In genomic region chr3:57755368-57756021, GRCh38 we compare ENCODE assay signal across 8 cellular contexts. TPM values are rescaled to one million over a fixed set of nuclear protein-coding genes. Genes with fewer than 3 reads are reported as not detected.
A peak's percentile ranks its signal among the peaks of the same experiment; 100 is the strongest.
DNase-seq lines count a peak whose midpoint lies in the region; ATAC-seq and TF ChIP-seq lines count a peak whose summit lies in the region.

No MANE protein-coding gene starts in this region.

- H3K27ac Mint-ChIP-seq in WTC11 = peak overlapping the region; percentile 93
- H3K27ac Mint-ChIP-seq in naive thymus-derived CD4-positive, alpha-beta T cell = peak overlapping the region; percentile 88 to 96 (median 92)

- peak; percentile 59 for ATAC-seq in WTC11
- peak; percentile 77 for ATAC-seq in naive thymus-derived CD4-positive, alpha-beta T cell

- H3K36me3 ChIP-seq in MG63 = peaks cover 12% of the 10 kb centered on the region
- peaks cover 0 to 6% (median 0%) of the 10 kb centered on the region in 3 experiments for H3K36me3 ChIP-seq in naive thymus-derived CD4-positive, alpha-beta T cell (ENCODE audit: control insufficient read depth in 2 of 3, insufficient read depth in 3 of 3, low read length in 3 of 3)
- peaks cover 0 to 9% (median 0%) of the 10 kb centered on the region in 3 donors for H3K36me3 ChIP-seq in tibial nerve

- no peaks in the 10 kb centered on the region for H3K9me3 ChIP-seq in MG63
- no peaks in the 10 kb centered on the region for H3K9me3 ChIP-seq in naive thymus-derived CD4-positive, alpha-beta T cell (ENCODE audit: control insufficient read depth in 2 of 3, low read length in 3 of 3)
- no peaks in the 10 kb centered on the region for H3K9me3 ChIP-seq in tibial nerve

- H3K4me3 Mint-ChIP-seq in WTC11 = peak overlapping the region; percentile 84
- H3K4me3 Mint-ChIP-seq in naive thymus-derived CD4-positive, alpha-beta T cell = peak overlapping the region; percentile 86 to 98 (median 97)

- H3K4me1 Mint-ChIP-seq in WTC11 = peaks cover 30% of the 10 kb centered on the region
- peaks cover 17 to 41% (median 38%) of the 10 kb centered on the region in 7 donors for H3K4me1 Mint-ChIP-seq in naive thymus-derived CD4-positive, alpha-beta T cell

- peak overlapping the region; percentile 72 for H3K4me3 ChIP-seq in MG63
- peak overlapping the region; percentile 80 for H3K4me3 ChIP-seq in naive thymus-derived CD4-positive, alpha-beta T cell (ENCODE audit: low read length)
- peak overlapping the region; percentile 63 to 93 (median 80) for H3K4me3 ChIP-seq in tibial nerve

- peaks cover 19 to 29% of the 10 kb centered on the region in 2 donors for H3K4me1 ChIP-seq in naive thymus-derived CD4-positive, alpha-beta T cell (ENCODE audit: control insufficient read depth in 2 of 2, insufficient read depth in 2 of 2, low read length in 2 of 2)
- peaks cover 0 to 61% (median 24%) of the 10 kb centered on the region in 4 donors for H3K4me1 ChIP-seq in tibial nerve

- intact Hi-C loops in naive thymus-derived CD4-positive, alpha-beta T cell (cut with micrococcal nuclease) = loop anchor here (1.0 to 10.0 kb wide), 15 partner anchors 17 to 1073 kb away; partner anchors contain the start of genes APPL1 (in 2 of the 2), ARF4 (in 2 of the 2), HTD2 (in 2 of the 2) and PDE12 (in 2 of the 2)

- 2% methylated on average over 11 of the region's 11 CpGs for WGBS in tibial nerve, 2 donors

- peak; percentile 29 for DNase-seq in activated gamma-delta T cell treated with anti-CD3 and anti-CD28 coated beads, Interleukin-2, amount 50 U/mL, for 16 hours (ENCODE audit: low read depth)
- no peak for DNase-seq in activated gamma-delta T cell treated with Interleukin-2 at 50 U/mL for 16 hours
- peak; percentile 59 for DNase-seq in HEK293T (ENCODE audit: extremely low spot score)
- peak; percentile 22 for DNase-seq in MG63
- DNase-seq in WTC11 (ENCODE audit: low spot score) = peak; percentile 20
- DNase-seq in epithelial cell of prostate (ENCODE audit: low read depth, low spot score) = no peak
- peak in 5 of 9 donors; percentile 30 to 49 (median 36) for DNase-seq in naive thymus-derived CD4-positive, alpha-beta T cell
- no peak for DNase-seq in tibial nerve (ENCODE audit: low spot score in 2 of 2)

- peaks cover 14% of the 10 kb centered on the region; the same call in 1 of the 2 replicates for H3K36me3 Mint-ChIP-seq in WTC11
- peaks cover 0 to 24% (median 5%) of the 10 kb centered on the region in 5 donors for H3K36me3 Mint-ChIP-seq in naive thymus-derived CD4-positive, alpha-beta T cell

- no peaks in the 10 kb centered on the region for H3K27me3 Mint-ChIP-seq in WTC11 (ENCODE audit: low read depth)
- peaks cover 0 to 8% (median 0%) of the 10 kb centered on the region in 5 donors for H3K27me3 Mint-ChIP-seq in naive thymus-derived CD4-positive, alpha-beta T cell

- no peaks in the 10 kb centered on the region for H3K9me3 Mint-ChIP-seq in WTC11
- no peaks in the 10 kb centered on the region for H3K9me3 Mint-ChIP-seq in naive thymus-derived CD4-positive, alpha-beta T cell

- TF ChIP-seq POLR2A in tibial nerve (IDR thresholded peaks at IDR 0.05) = no peak

- POLR2A ChIA-PET in HEK293T (lab: Yijun Ruan, JAX) = interaction anchor here (0.8 to 1.5 kb wide), 6 partner anchors 11 to 157 kb away, joined by 3 to 7 read pairs (median 4); partner anchors contain the start of genes ARF4 and DENND6A
- POLR2A ChIA-PET in WTC11 (lab: Charles Lee) = interaction anchor here (1.7 to 1.8 kb wide), 2 partner anchors 63 to 158 kb away, joined by 13 to 20 read pairs; partner anchors contain the start of genes ARF4 and DENND6A
- POLR2A ChIA-PET in naive thymus-derived CD4-positive, alpha-beta T cell (lab: Charles Lee) = interaction anchor here (0.6 to 1.8 kb wide), 11 partner anchors 10 to 1074 kb away, joined by 3 to 24 read pairs (median 4); partner anchors contain the start of genes ARF4, DENND6A, HTD2 and PDE12

- TF ChIP-seq EP300 in tibial nerve (IDR thresholded peaks at IDR 0.05) = no peak

- H3K27ac ChIP-seq in epithelial cell of prostate (peak overlapping the region; percentile 98), tibial nerve (peak overlapping the region; percentile 61 to 91 (median 84))
- H3K27ac ChIP-seq in naive thymus-derived CD4-positive, alpha-beta T cell (ENCODE audit: low read depth, low read length) = peak overlapping the region; percentile 84

- no peaks in the 10 kb centered on the region for H3K27me3 ChIP-seq in MG63
- no peaks in the 10 kb centered on the region for H3K27me3 ChIP-seq in naive thymus-derived CD4-positive, alpha-beta T cell (ENCODE audit: control insufficient read depth in 2 of 2, insufficient read depth in 2 of 2, low read length in 2 of 2)
- no peaks in the 10 kb centered on the region for H3K27me3 ChIP-seq in tibial nerve

- CTCF ChIA-PET in HEK293T (lab: Yijun Ruan, JAX) (interaction anchor here (0.6 kb wide), 1 partner anchor 72 kb away, joined by 3 read pairs; no protein-coding TSS in a partner anchor), WTC11 (lab: Charles Lee) (interaction anchor here (0.8 to 1.2 kb wide), 4 partner anchors 26 to 422 kb away, joined by 3 to 7 read pairs (median 4); partner anchors contain the start of gene DNAH12)
- CTCF ChIA-PET in naive thymus-derived CD4-positive, alpha-beta T cell (lab: Charles Lee) = interaction anchor here (1.2 kb wide), 2 partner anchors 89 to 158 kb away, joined by 3 read pairs; partner anchors contain the start of gene ARF4

- no peak for TF ChIP-seq CTCF in WTC11 (IDR thresholded peaks at IDR 0.05)
- no peak for TF ChIP-seq CTCF in tibial nerve (IDR thresholded peaks at IDR 0.05)

TF ChIP-seq in HEK293T, 16 proteins besides CTCF, POLR2A, EP300 and RAD21:
- TF ChIP-seq HDGF (IDR thresholded peaks at IDR 0.05; ENCODE audit: borderline replicate concordance) = no peak
- TF ChIP-seq SUZ12 (IDR thresholded peaks at IDR 0.05) = no peak
- TF ChIP-seq SP1 (IDR thresholded peaks at IDR 0.05) = no peak
- no peak for TF ChIP-seq ELF4 (IDR thresholded peaks at IDR 0.05)
- TF ChIP-seq, protein P1, sequence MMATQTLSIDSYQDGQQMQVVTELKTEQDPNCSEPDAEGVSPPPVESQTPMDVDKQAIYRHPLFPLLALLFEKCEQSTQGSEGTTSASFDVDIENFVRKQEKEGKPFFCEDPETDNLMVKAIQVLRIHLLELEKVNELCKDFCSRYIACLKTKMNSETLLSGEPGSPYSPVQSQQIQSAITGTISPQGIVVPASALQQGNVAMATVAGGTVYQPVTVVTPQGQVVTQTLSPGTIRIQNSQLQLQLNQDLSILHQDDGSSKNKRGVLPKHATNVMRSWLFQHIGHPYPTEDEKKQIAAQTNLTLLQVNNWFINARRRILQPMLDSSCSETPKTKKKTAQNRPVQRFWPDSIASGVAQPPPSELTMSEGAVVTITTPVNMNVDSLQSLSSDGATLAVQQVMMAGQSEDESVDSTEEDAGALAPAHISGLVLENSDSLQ (IDR thresholded peaks at IDR 0.05) = no peak
- no peak for TF ChIP-seq FOXA1 (IDR thresholded peaks at IDR 0.05)
- TF ChIP-seq FOXM1 (IDR thresholded peaks at IDR 0.05; ENCODE audit: borderline replicate concordance) = no peak
- TF ChIP-seq FOXK2 (IDR thresholded peaks at IDR 0.05) = no peak
- no peak for TF ChIP-seq L3MBTL2 (conservative IDR thresholded peaks at IDR 0.05)
- TF ChIP-seq CTBP1 (IDR thresholded peaks at IDR 0.05; ENCODE audit: borderline replicate concordance) = no peak
- TF ChIP-seq BHLHE40 (IDR thresholded peaks at IDR 0.05; ENCODE audit: borderline replicate concordance) = no peak
- TF ChIP-seq ARNT (IDR thresholded peaks at IDR 0.05) = no peak
- TF ChIP-seq TARDBP (IDR thresholded peaks at IDR 0.05) = no peak
- TF ChIP-seq LEF1 (IDR thresholded peaks at IDR 0.05; ENCODE audit: borderline replicate concordance) = no peak
- TF ChIP-seq NFRKB (IDR thresholded peaks at IDR 0.05) = no peak
- no peak for TF ChIP-seq ZNF384 (IDR thresholded peaks at IDR 0.05)

TF ChIP-seq in WTC11, 78 proteins besides CTCF, POLR2A, EP300 and RAD21:
- TF ChIP-seq ZNF416 (CRISPR knock-in tag; IDR thresholded peaks at IDR 0.05) = no peak
- no peak for TF ChIP-seq JAZF1 (CRISPR knock-in tag; IDR thresholded peaks at IDR 0.05)
TF ChIP-seq in WTC11: peak in this region for 0.

RNA-seq across cellular contexts. Expression of gene SLMAP, which starts 0.6 kb away (rescaled TPM):
- total RNA-seq in MG63 (2014; rRNA removed; shearing (Covaris generic); ENCODE audit: low replicate concordance) = 25.7 and 28.2 TPM in 2 replicates
- 75.5 to 79.5 TPM (median 78.3 TPM) in 3 replicates for total RNA-seq in WTC11 (2021)
- total RNA-seq in naive thymus-derived CD4-positive, alpha-beta T cell = 10 to 100 TPM; 54.6 to 77.1 (median 66.6) TPM
- 10 to 100 TPM; 20.2 to 30.8 TPM for polyA plus RNA-seq in naive thymus-derived CD4-positive, alpha-beta T cell
- total RNA-seq in tibial nerve = 100 to 1,000 TPM in 1 of 4 donors, 10 to 100 TPM in 3; 66.6 to 101 (median 87.4) TPM

Comparison
In these comparisons a context has a peak if more than half of its experiments do, and no peak if none do; other contexts are left out.
1. DNase-seq: peak in activated gamma-delta T cell treated with anti-CD3 and anti-CD28 coated beads, Interleukin-2, amount 50 U/mL, for 16 hours (single experiment), HEK293T (single experiment), MG63 (single experiment), WTC11 (single experiment) and naive thymus-derived CD4-positive, alpha-beta T cell (5 of 9); none in activated gamma-delta T cell treated with Interleukin-2 at 50 U/mL for 16 hours (single experiment), epithelial cell of prostate (single experiment) and tibial nerve (0 of 2).
2. Peak in every context shown above with its lines, with median percentiles within 50 percentile points of each other: H3K4me3 ChIP-seq and H3K27ac ChIP-seq.